Comparison of ENCODE assay signal across 32 cellular contexts in genomic region chr10:101768791-101769170, GRCh38. TPM values are rescaled to one million over a fixed set of nuclear protein-coding genes. Genes with fewer than 3 reads are reported as not detected.
"Had no signal": no experiment of that assay in that cellular context is flagged by ENCODE, and none has a peak within 500 bp of the region (broad histone marks: within the 10 kb centered on the region; RNA-seq: fewer than 3 reads in every experiment).

No MANE protein-coding gene starts in this region.

- DNase-seq: activated CD4-positive, alpha-beta T cell treated with anti-CD3 and anti-CD28 coated beads for 36 hours; activated CD4-positive, CD25-positive, alpha-beta regulatory T cell; activated CD8-positive, alpha-beta memory T cell treated with anti-CD3 and anti-CD28 coated beads, Interleukin-2, amount 10 ng/mL, durations not matched to agents 7 days and 5 days; activated CD8-positive, alpha-beta T cell treated with anti-CD3 and anti-CD28 coated beads, Interleukin-2, amount 10 ng/mL, durations not matched to agents 7 days and 5 days; activated T-cell treated with anti-CD3 and anti-CD28 coated beads, Interleukin-2, amount 50 U/mL, for 48 hours; anterior cingulate cortex; cerebellar nuclear complex; colonic mucosa; effector memory CD4-positive, alpha-beta T cell; erythroblast; gastrocnemius medialis; islet precursor cell; left cardiac atrium; left ventricle myocardium superior; nucleus accumbens; pancreas; psoas muscle; stimulated activated CD4-positive, alpha-beta T cell treated with anti-CD3 and anti-CD28 coated beads, Interleukin-15, amount 100 ng/mL, for 24 hours; stimulated activated CD4-positive, alpha-beta T cell treated with anti-CD3 and anti-CD28 coated beads, Interleukin-2, amount 100 ng/mL, for 24 hours; stimulated activated naive B cell treated with anti-CD40 and anti-IgM and Interleukin-4, amounts not matched to agents 10 μg/mL and 1 μg/mL and 100 μg/mL, for 72 hours; stomach; tibial artery had no signal

- H2AFZ ChIP-seq: hepatocyte had no signal

- H3K4me3 ChIP-seq: colonic mucosa, dorsolateral prefrontal cortex, gastrocnemius medialis, hepatocyte, pancreas, psoas muscle, smooth muscle cell, stomach, tibial artery had no signal

- H3K4me2 ChIP-seq: hepatocyte, smooth muscle cell had no signal

- H3K4me3 Mint-ChIP-seq: activated CD4-positive, alpha-beta T cell treated with anti-CD3 and anti-CD28 coated beads for 36 hours; activated CD8-positive, alpha-beta memory T cell treated with anti-CD3 and anti-CD28 coated beads, Interleukin-2, amount 10 ng/mL, durations not matched to agents 7 days and 5 days; activated CD8-positive, alpha-beta T cell treated with anti-CD3 and anti-CD28 coated beads, Interleukin-2, amount 10 ng/mL, durations not matched to agents 7 days and 5 days; activated naive CD8-positive, alpha-beta T cell; nephron; stimulated activated naive B cell treated with anti-CD40 and anti-IgM and Interleukin-4, amounts not matched to agents 10 μg/mL and 1 μg/mL and 100 μg/mL, for 72 hours; T-helper 2 cell treated with Interferon-gamma antibody and Interleukin-4, amounts not matched to agents 5 μg/mL and 100 μg/mL, for 36 hours had no signal

- H3K79me2 ChIP-seq: hepatocyte had no signal

- H3K9me3 ChIP-seq: colonic mucosa, gastrocnemius medialis, pancreas, psoas muscle, stomach, tibial artery had no signal

- H3K27ac Mint-ChIP-seq: activated CD4-positive, alpha-beta T cell treated with anti-CD3 and anti-CD28 coated beads for 36 hours; activated CD8-positive, alpha-beta memory T cell treated with anti-CD3 and anti-CD28 coated beads, Interleukin-2, amount 10 ng/mL, durations not matched to agents 7 days and 5 days; activated CD8-positive, alpha-beta T cell treated with anti-CD3 and anti-CD28 coated beads, Interleukin-2, amount 10 ng/mL, durations not matched to agents 7 days and 5 days; activated naive CD8-positive, alpha-beta T cell; activated T-helper 2 cell treated with anti-CD3 and anti-CD28 coated beads, Interferon-gamma antibody, Interleukin-2, Interleukin-4, amounts not matched to agents 10 μg/mL and 5 μg/mL and 100 μg/mL, durations not matched to agents 14 hours and 24 hours and 36 hours; nephron; stimulated activated naive B cell treated with anti-CD40 and anti-IgM and Interleukin-4, amounts not matched to agents 10 μg/mL and 1 μg/mL and 100 μg/mL, for 72 hours; T-helper 2 cell treated with Interferon-gamma antibody and Interleukin-4, amounts not matched to agents 5 μg/mL and 100 μg/mL, for 36 hours had no signal

- H3K27ac ChIP-seq: colonic mucosa, dorsolateral prefrontal cortex, gastrocnemius medialis, hepatocyte, pancreas, psoas muscle, stomach, tibial artery had no signal

- H3K4me1 ChIP-seq: colonic mucosa, gastrocnemius medialis, pancreas, psoas muscle had no signal

- H3K36me3 Mint-ChIP-seq: activated CD8-positive, alpha-beta memory T cell treated with anti-CD3 and anti-CD28 coated beads, Interleukin-2, amount 10 ng/mL, durations not matched to agents 7 days and 5 days; activated naive CD8-positive, alpha-beta T cell; stimulated activated naive B cell treated with anti-CD40 and anti-IgM and Interleukin-4, amounts not matched to agents 10 μg/mL and 1 μg/mL and 100 μg/mL, for 72 hours had no signal

- H3K9me3 Mint-ChIP-seq: activated T-helper 2 cell treated with anti-CD3 and anti-CD28 coated beads, Interferon-gamma antibody, Interleukin-2, Interleukin-4, amounts not matched to agents 10 μg/mL and 5 μg/mL and 100 μg/mL, durations not matched to agents 14 hours and 24 hours and 36 hours; nephron; stimulated activated naive B cell treated with anti-CD40 and anti-IgM and Interleukin-4, amounts not matched to agents 10 μg/mL and 1 μg/mL and 100 μg/mL, for 72 hours; T-helper 2 cell treated with Interferon-gamma antibody and Interleukin-4, amounts not matched to agents 5 μg/mL and 100 μg/mL, for 36 hours had no signal

- ATAC-seq: activated CD4-positive, alpha-beta T cell treated with anti-CD3 and anti-CD28 coated beads for 36 hours; activated CD8-positive, alpha-beta memory T cell treated with anti-CD3 and anti-CD28 coated beads, Interleukin-2, amount 10 ng/mL, durations not matched to agents 7 days and 5 days; activated CD8-positive, alpha-beta T cell treated with anti-CD3 and anti-CD28 coated beads, Interleukin-2, amount 10 ng/mL, durations not matched to agents 7 days and 5 days; gastrocnemius medialis; left cardiac atrium; left ventricle myocardium superior; pancreas; psoas muscle; stimulated activated naive B cell treated with anti-CD40 and anti-IgM and Interleukin-4, amounts not matched to agents 10 μg/mL and 1 μg/mL and 100 μg/mL, for 72 hours had no signal

- H3K36me3 ChIP-seq: colonic mucosa, gastrocnemius medialis, pancreas, stomach, tibial artery had no signal

RNA-seq across cellular contexts. Expression of gene FGF8, which starts 7.1 kb away (rescaled TPM):
- total RNA-seq: activated CD8-positive, alpha-beta memory T cell treated with anti-CD3 and anti-CD28 coated beads, Interleukin-2, amount 10 ng/mL, durations not matched to agents 7 days and 5 days; activated CD8-positive, alpha-beta T cell treated with anti-CD3 and anti-CD28 coated beads, Interleukin-2, amount 10 ng/mL, durations not matched to agents 7 days and 5 days; activated T-helper 2 cell treated with anti-CD3 and anti-CD28 coated beads, Interferon-gamma antibody, Interleukin-2, Interleukin-4, amounts not matched to agents 10 μg/mL and 5 μg/mL and 100 μg/mL, durations not matched to agents 14 hours and 24 hours and 36 hours; colonic mucosa; gastrocnemius medialis; hepatocyte; left cardiac atrium; left ventricle myocardium superior; lung microvascular endothelial cell; mucosa of gallbladder; pancreas; psoas muscle; smooth muscle cell; stomach; ureter had no signal
- polyA plus RNA-seq: hepatocyte, pancreas, psoas muscle, smooth muscle cell, stomach had no signal
